ENCODE assay signal across 28 cellular contexts in the genomic region with DNA sequence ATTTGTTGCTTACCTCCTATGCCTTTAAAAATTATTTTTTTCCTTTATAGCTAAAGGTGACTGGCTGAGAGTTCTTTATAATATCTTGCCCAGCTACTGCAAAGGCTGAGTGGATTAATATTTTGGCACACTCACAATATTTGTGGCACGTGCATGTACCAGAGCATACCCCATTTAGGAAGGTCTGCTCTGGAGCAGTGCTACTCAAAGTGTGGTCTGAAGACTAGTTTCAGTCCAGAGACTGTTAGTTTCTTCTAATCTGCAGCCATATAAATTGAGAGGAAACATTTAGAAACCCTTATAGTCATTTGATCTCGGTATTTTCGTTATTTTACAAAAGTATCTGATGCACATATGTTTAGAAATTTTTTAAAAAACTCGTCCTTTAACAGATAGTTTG.
"Had no signal": no experiment of that assay in that cellular context is flagged by ENCODE, and none has a peak within 500 bp of the region (broad histone marks: within the 10 kb centered on the region; RNA-seq: fewer than 3 reads in every experiment).

No MANE protein-coding gene starts in this region.

- H3K4me2 ChIP-seq: KMS-11 had no signal

- H3K9ac ChIP-seq: KMS-11 had no signal

- H3K27ac Mint-ChIP-seq: activated CD4-positive, alpha-beta T cell treated with anti-CD3 and anti-CD28 coated beads for 36 hours; activated CD4-positive, alpha-beta T cell treated with anti-CD3 and anti-CD28 coated beads, Interleukin-2, amount 10 ng/mL, durations not matched to agents 7 days and 5 days; activated CD8-positive, alpha-beta T cell treated with anti-CD3 and anti-CD28 coated beads, Interleukin-2, amount 10 ng/mL, durations not matched to agents 7 days and 5 days; activated naive CD4-positive, alpha-beta T cell treated with anti-CD3 and anti-CD28 coated beads, Interleukin-2, amount 10 ng/mL, durations not matched to agents 7 days and 5 days; activated naive CD8-positive, alpha-beta T cell; activated naive CD8-positive, alpha-beta T cell treated with anti-CD3 and anti-CD28 coated beads, Interleukin-2, amount 50 U/mL, for 24 hours; activated T-cell treated with anti-CD3 and anti-CD28 coated beads, Interleukin-2, amount 50 U/mL, for 24 hours; WTC11 had no signal

- H3K27ac ChIP-seq: brain microvascular endothelial cell, KMS-11, Peyer's patch had no signal

- H3K9me3 Mint-ChIP-seq: activated CD4-positive, alpha-beta T cell treated with anti-CD3 and anti-CD28 coated beads, Interleukin-2, amount 10 ng/mL, durations not matched to agents 7 days and 5 days; activated naive CD4-positive, alpha-beta T cell treated with anti-CD3 and anti-CD28 coated beads, Interleukin-2, amount 10 ng/mL, durations not matched to agents 7 days and 5 days; activated naive CD8-positive, alpha-beta T cell treated with anti-CD3 and anti-CD28 coated beads, Interleukin-2, amount 50 U/mL, for 24 hours; activated T-cell treated with anti-CD3 and anti-CD28 coated beads, Interleukin-2, amount 50 U/mL, for 24 hours; central memory CD8-positive, alpha-beta T cell had no signal

- H3K27me3 Mint-ChIP-seq: activated CD4-positive, alpha-beta T cell treated with anti-CD3 and anti-CD28 coated beads for 36 hours; activated CD4-positive, alpha-beta T cell treated with anti-CD3 and anti-CD28 coated beads, Interleukin-2, amount 10 ng/mL, durations not matched to agents 7 days and 5 days; activated naive CD8-positive, alpha-beta T cell; activated naive CD8-positive, alpha-beta T cell treated with anti-CD3 and anti-CD28 coated beads, Interleukin-2, amount 50 U/mL, for 24 hours; activated T-cell treated with anti-CD3 and anti-CD28 coated beads, Interleukin-2, amount 50 U/mL, for 24 hours; central memory CD8-positive, alpha-beta T cell had no signal

- H3K4me3 Mint-ChIP-seq: activated CD4-positive, alpha-beta T cell treated with anti-CD3 and anti-CD28 coated beads for 36 hours; activated CD4-positive, alpha-beta T cell treated with anti-CD3 and anti-CD28 coated beads, Interleukin-2, amount 10 ng/mL, durations not matched to agents 7 days and 5 days; activated CD8-positive, alpha-beta T cell treated with anti-CD3 and anti-CD28 coated beads, Interleukin-2, amount 10 ng/mL, durations not matched to agents 7 days and 5 days; activated naive CD4-positive, alpha-beta T cell treated with anti-CD3 and anti-CD28 coated beads, Interleukin-2, amount 10 ng/mL, durations not matched to agents 7 days and 5 days; activated naive CD8-positive, alpha-beta T cell; activated naive CD8-positive, alpha-beta T cell treated with anti-CD3 and anti-CD28 coated beads, Interleukin-2, amount 50 U/mL, for 24 hours; activated T-cell treated with anti-CD3 and anti-CD28 coated beads, Interleukin-2, amount 50 U/mL, for 24 hours; central memory CD8-positive, alpha-beta T cell; WTC11 had no signal

- H3K27me3 ChIP-seq: brain microvascular endothelial cell, Peyer's patch had no signal

- ATAC-seq: activated CD4-positive, alpha-beta T cell treated with anti-CD3 and anti-CD28 coated beads for 36 hours; activated CD4-positive, CD25-positive, alpha-beta regulatory T cell treated with anti-CD3 and anti-CD28 coated beads, Interleukin-2, amount 50 U/mL, for 24 hours; activated CD8-positive, alpha-beta T cell treated with anti-CD3 and anti-CD28 coated beads, Interleukin-2, amount 10 ng/mL, durations not matched to agents 7 days and 5 days; activated naive CD8-positive, alpha-beta T cell treated with anti-CD3 and anti-CD28 coated beads, Interleukin-2, amount 50 U/mL, for 24 hours; PC-3; WTC11 had no signal

- H3K4me3 ChIP-seq: Peyer's patch had no signal

- H3K4me1 Mint-ChIP-seq: activated CD4-positive, alpha-beta T cell treated with anti-CD3 and anti-CD28 coated beads for 36 hours; activated CD4-positive, alpha-beta T cell treated with anti-CD3 and anti-CD28 coated beads, Interleukin-2, amount 10 ng/mL, durations not matched to agents 7 days and 5 days; activated naive CD4-positive, alpha-beta T cell treated with anti-CD3 and anti-CD28 coated beads, Interleukin-2, amount 10 ng/mL, durations not matched to agents 7 days and 5 days; activated naive CD8-positive, alpha-beta T cell treated with anti-CD3 and anti-CD28 coated beads, Interleukin-2, amount 50 U/mL, for 24 hours; central memory CD8-positive, alpha-beta T cell; WTC11 had no signal

- H3K36me3 ChIP-seq: brain microvascular endothelial cell, Peyer's patch had no signal

- DNase-seq: activated CD4-positive, alpha-beta T cell treated with anti-CD3 and anti-CD28 coated beads for 36 hours; activated CD4-positive, alpha-beta T cell treated with anti-CD3 and anti-CD28 coated beads, Interleukin-2, amount 10 ng/mL, durations not matched to agents 7 days and 5 days; activated CD4-positive, alpha-beta T cell treated with anti-CD3 and anti-CD28 coated beads, Interleukin-2, amount 50 U/mL, for 48 hours; activated CD8-positive, alpha-beta T cell treated with anti-CD3 and anti-CD28 coated beads, Interleukin-2, amount 10 ng/mL, durations not matched to agents 7 days and 5 days; activated effector memory CD4-positive, alpha-beta T cell treated with Interleukin-2 at 50 U/mL for 16 hours; activated naive CD4-positive, alpha-beta T cell treated with anti-CD3 and anti-CD28 coated beads, Interleukin-2, amount 10 ng/mL, durations not matched to agents 7 days and 5 days; activated naive CD8-positive, alpha-beta T cell treated with anti-CD3 and anti-CD28 coated beads, Interleukin-2, amount 50 U/mL, for 24 hours; activated T-cell treated with anti-CD3 and anti-CD28 coated beads, Interleukin-2, amount 50 U/mL, for 24 hours; anterior cingulate cortex; brain microvascular endothelial cell; MM.1S; MV-4-11; NCI-H1092; NCI-H187; NCI-H446; NCI-H510A treated with DMSO at 0.1 percent for 48 hours; NCI-H526 treated with DMSO at 0.1 percent for 48 hours; NK-92 treated with Interleukin-12 subunit alpha and Interleukin-12 subunit beta, amount 100 ng/mL, for 24 hours; PC-3; Peyer's patch; RPMI8226; SIG-M5; T1000 had no signal

- H3K36me3 Mint-ChIP-seq: activated naive CD4-positive, alpha-beta T cell treated with anti-CD3 and anti-CD28 coated beads, Interleukin-2, amount 10 ng/mL, durations not matched to agents 7 days and 5 days had no signal

- H3K9me3 ChIP-seq: Peyer's patch had no signal

- H3K4me1 ChIP-seq: Peyer's patch had no signal
